ENCODE assay signal across 8 cellular contexts in genomic region chr6:151388997-151389639, GRCh38.
A peak's percentile ranks its signal among the peaks of the same experiment; 100 is the strongest.
DNase-seq lines count a peak whose midpoint lies in the region; ATAC-seq and TF ChIP-seq lines count a peak whose summit lies in the region.

No MANE protein-coding gene starts in this region.

- H3K4me3 ChIP-seq in DOHH2 (ENCODE audit: low read length), result peak overlapping the region; percentile 80

- no peaks in the 10 kb centered on the region for H3K9me2 ChIP-seq in DOHH2 (replicated peaks; ENCODE audit: control insufficient read depth, low read length)

- H3K9me3 Mint-ChIP-seq in dendritic cell treated with granulocyte-macrophage colony-stimulating factor and Interleukin-4, amounts not matched to agents 40 ng/mL and 50 ng/mL, for 4 days, result no peaks in the 10 kb centered on the region
- H3K9me3 Mint-ChIP-seq in nephron progenitor cell, result no peaks in the 10 kb centered on the region

- peaks cover 32% of the 10 kb centered on the region for H3K4me1 ChIP-seq in DOHH2 (ENCODE audit: control insufficient read depth, low read length)

- peaks cover 74% of the 10 kb centered on the region for H3K36me3 ChIP-seq in DOHH2 (ENCODE audit: control insufficient read depth, low read length)

- peaks cover 39% of the 10 kb centered on the region for H3K36me3 Mint-ChIP-seq in dendritic cell treated with granulocyte-macrophage colony-stimulating factor and Interleukin-4, amounts not matched to agents 40 ng/mL and 50 ng/mL, for 4 days (ENCODE audit: low read depth)
- H3K36me3 Mint-ChIP-seq in nephron progenitor cell (ENCODE audit: low read depth), result peaks cover 22% of the 10 kb centered on the region

- no peak for ATAC-seq in HG03175 (IDR thresholded peaks at IDR 0.05; ENCODE audit: unreplicated experiment)

- DNase-seq in NCI-H748 (lab: John Stamatoyannopoulos, UW; ENCODE audit: unreplicated experiment) (peak; percentile 78), nephron progenitor cell (no peak), SKM-1 (lab: John Stamatoyannopoulos, UW; ENCODE audit: unreplicated experiment) (no peak), NCI-H1436 treated with DMSO at 0.1 percent for 48 hours (lab: John Stamatoyannopoulos, UW) (no peak), NCI-H2081 treated with DMSO at 0.1 percent for 48 hours (lab: John Stamatoyannopoulos, UW) (no peak)

- TF ChIP-seq CTCF in DOHH2 (IDR thresholded peaks at IDR 0.05; ENCODE audit: low read depth, low read length, poor library complexity, severe bottlenecking) (no peak), nephron progenitor cell (IDR thresholded peaks at IDR 0.05) (no peak)

- intact Hi-C loops in dendritic cell treated with granulocyte-macrophage colony-stimulating factor and Interleukin-4, amounts not matched to agents 40 ng/mL and 50 ng/mL, for 4 days (cut with micrococcal nuclease), result no loop called here

- peaks cover 37% of the 10 kb centered on the region for H3K4me1 Mint-ChIP-seq in dendritic cell treated with granulocyte-macrophage colony-stimulating factor and Interleukin-4, amounts not matched to agents 40 ng/mL and 50 ng/mL, for 4 days (ENCODE audit: low read depth)
- H3K4me1 Mint-ChIP-seq in nephron progenitor cell, result peaks cover 29% of the 10 kb centered on the region

- H3K27ac ChIP-seq in DOHH2 (ENCODE audit: low read depth, low read length), result peak overlapping the region; percentile 96

- no peaks in the 10 kb centered on the region for H3K27me3 ChIP-seq in DOHH2 (ENCODE audit: control insufficient read depth, low read length)

- peaks cover 23% of the 10 kb centered on the region for H3F3A ChIP-seq in DOHH2 (ENCODE audit: control insufficient read depth, insufficient read depth)

- peak overlapping the region; percentile 86 for H3K4me3 Mint-ChIP-seq in dendritic cell treated with granulocyte-macrophage colony-stimulating factor and Interleukin-4, amounts not matched to agents 40 ng/mL and 50 ng/mL, for 4 days
- H3K4me3 Mint-ChIP-seq in nephron progenitor cell, result peak overlapping the region; percentile 91

- peaks cover 87% of the 10 kb centered on the region for H3K79me2 ChIP-seq in DOHH2 (ENCODE audit: control insufficient read depth, low read length)

- H4K20me1 ChIP-seq in DOHH2 (ENCODE audit: control insufficient read depth, insufficient read depth, low read depth, low read length), result peaks cover 19% of the 10 kb centered on the region; the same call in 1 of the 2 replicates

- H3K27ac Mint-ChIP-seq in dendritic cell treated with granulocyte-macrophage colony-stimulating factor and Interleukin-4, amounts not matched to agents 40 ng/mL and 50 ng/mL, for 4 days, result peak overlapping the region; percentile 97
- peak overlapping the region; percentile 97 for H3K27ac Mint-ChIP-seq in nephron progenitor cell

- H3K9me3 ChIP-seq in DOHH2 (ENCODE audit: control insufficient read depth, insufficient read depth, low read length), result no peaks in the 10 kb centered on the region

- H3K4me2 ChIP-seq in DOHH2 (ENCODE audit: low read length), result peak overlapping the region; percentile 64

- no peaks in the 10 kb centered on the region for H3K27me3 Mint-ChIP-seq in dendritic cell treated with granulocyte-macrophage colony-stimulating factor and Interleukin-4, amounts not matched to agents 40 ng/mL and 50 ng/mL, for 4 days
- no peaks in the 10 kb centered on the region for H3K27me3 Mint-ChIP-seq in nephron progenitor cell (ENCODE audit: low read depth, poor library complexity)
